ENCODE assay signal across 10 cellular contexts in genomic region chr13:104984296-104984818, GRCh38.
DNase-seq lines count a peak whose midpoint lies in the region; ATAC-seq and TF ChIP-seq lines count a peak whose summit lies in the region.
"Had no signal": no experiment of that assay in that cellular context is flagged by ENCODE, and none has a peak within 500 bp of the region (broad histone marks: within the 10 kb centered on the region; RNA-seq: fewer than 3 reads in every experiment).

No MANE protein-coding gene starts in this region.

- CTCF ChIA-PET in activated naive CD4-positive, alpha-beta T cell treated with anti-CD3 and anti-CD28 coated beads, Interleukin-2, amount 10 ng/mL, durations not matched to agents 7 days and 5 days (lab: Charles Lee), result interaction anchor here (0.8 kb wide), 1 partner anchor 9 kb away, joined by 3 read pairs; no protein-coding TSS in a partner anchor

- 34 to 36% methylated on average over 2 of the region's 2 CpGs for WGBS in thyroid gland, 2 donors

- no peaks in the 10 kb centered on the region for H3K9me3 ChIP-seq in thyroid gland
- H3K9me3 ChIP-seq: neutrophil had no signal

- no peaks in the 10 kb centered on the region for H3K27me3 Mint-ChIP-seq in activated naive CD4-positive, alpha-beta T cell treated with anti-CD3 and anti-CD28 coated beads, Interleukin-2, amount 10 ng/mL, durations not matched to agents 7 days and 5 days

- peak overlapping the region; percentile 77 for H3K27ac Mint-ChIP-seq in activated naive CD4-positive, alpha-beta T cell treated with anti-CD3 and anti-CD28 coated beads, Interleukin-2, amount 10 ng/mL, durations not matched to agents 7 days and 5 days

- H3K27ac ChIP-seq in thyroid gland, result no peak overlapping the region
- H3K27ac ChIP-seq: 22Rv1, neutrophil had no signal

- DNase-seq in DMS153 treated with DMSO at 0.1 percent for 48 hours (lab: John Stamatoyannopoulos, UW; ENCODE audit: unreplicated experiment), result peak; percentile 26
- no peak for DNase-seq in DMS153 (lab: John Stamatoyannopoulos, UW)
- DNase-seq in NCI-H1105 treated with DMSO at 0.1 percent for 48 hours (lab: John Stamatoyannopoulos, UW), result peak; percentile 43
- DNase-seq in activated naive CD4-positive, alpha-beta T cell treated with anti-CD3 and anti-CD28 coated beads, Interleukin-2, amount 10 ng/mL, durations not matched to agents 7 days and 5 days, result peak; percentile 46
- DNase-seq in kidney glomerular epithelial cell (lab: John Stamatoyannopoulos, UW), result peak; percentile 1
- DNase-seq in thyroid gland, result peak; percentile 22 to 40

- intact Hi-C loops in thyroid gland (cut with DNase I), result no loop called here

- no peaks in the 10 kb centered on the region for H3K4me1 ChIP-seq in thyroid gland

- ATAC-seq in HG02678 (IDR thresholded peaks at IDR 0.05; ENCODE audit: unreplicated experiment), result peak; percentile 78
- ATAC-seq in activated CD4-positive, CD25-positive, alpha-beta regulatory T cell treated with anti-CD3 and anti-CD28 coated beads, Interleukin-2, amount 50 U/mL, for 24 hours, result no peak

- H3K27me3 ChIP-seq in thyroid gland, result no peaks in the 10 kb centered on the region
- H3K27me3 ChIP-seq: neutrophil had no signal

- no peak for TF ChIP-seq CTCF in thyroid gland (IDR thresholded peaks at IDR 0.05)

- no peak for TF ChIP-seq POLR2A in thyroid gland (IDR thresholded peaks at IDR 0.05)

- H3K4me1 Mint-ChIP-seq in activated naive CD4-positive, alpha-beta T cell treated with anti-CD3 and anti-CD28 coated beads, Interleukin-2, amount 10 ng/mL, durations not matched to agents 7 days and 5 days, result peaks cover 18% of the 10 kb centered on the region

- H3K36me3 Mint-ChIP-seq in activated naive CD4-positive, alpha-beta T cell treated with anti-CD3 and anti-CD28 coated beads, Interleukin-2, amount 10 ng/mL, durations not matched to agents 7 days and 5 days, result no peaks in the 10 kb centered on the region

- no peaks in the 10 kb centered on the region for H3K36me3 ChIP-seq in thyroid gland
- H3K36me3 ChIP-seq: neutrophil had no signal

- H3K9me3 Mint-ChIP-seq in activated naive CD4-positive, alpha-beta T cell treated with anti-CD3 and anti-CD28 coated beads, Interleukin-2, amount 10 ng/mL, durations not matched to agents 7 days and 5 days, result no peaks in the 10 kb centered on the region

- H3K4me3 Mint-ChIP-seq in activated naive CD4-positive, alpha-beta T cell treated with anti-CD3 and anti-CD28 coated beads, Interleukin-2, amount 10 ng/mL, durations not matched to agents 7 days and 5 days, result peak overlapping the region; percentile 34

- no peak overlapping the region for H3K4me3 ChIP-seq in thyroid gland (replicated peaks in 1 of 3)
